In the genomic region with DNA sequence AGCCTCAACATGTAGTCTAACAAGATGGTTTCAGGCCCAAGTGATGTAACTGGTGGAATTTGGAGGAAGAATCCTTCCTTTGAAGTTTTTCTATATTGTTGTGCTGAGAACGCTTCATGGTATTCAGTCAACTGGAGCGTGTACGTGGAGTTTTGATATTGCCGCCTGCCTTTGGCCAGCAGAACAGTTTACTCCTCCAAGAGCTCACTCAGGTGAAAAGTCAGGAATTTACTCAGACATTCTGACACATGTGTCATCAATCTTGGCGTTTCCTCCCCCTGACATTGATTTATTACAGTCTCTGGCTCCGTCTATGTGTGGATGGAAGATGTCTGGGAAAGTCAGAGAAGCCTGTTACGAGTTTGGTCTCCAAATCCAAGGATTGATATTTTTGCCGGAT, we compare ENCODE assay signal across 24 cellular contexts. TPM values are rescaled to one million over a fixed set of nuclear protein-coding genes. Genes with fewer than 3 reads are reported as not detected.
DNase-seq lines count a peak whose midpoint lies in the region; ATAC-seq and TF ChIP-seq lines count a peak whose summit lies in the region.
"Had no signal": no experiment of that assay in that cellular context is flagged by ENCODE, and none has a peak within 500 bp of the region (broad histone marks: within the 10 kb centered on the region; RNA-seq: fewer than 3 reads in every experiment).

No MANE protein-coding gene starts in this region.

- DNase-seq in HT-29 (ENCODE audit: low spot score) (peak; percentile 72), SW480 (ENCODE audit: low spot score) (peak; percentile 92), foreskin keratinocyte (peak; percentile 92 to 97), trophoblast cell (peak; percentile 96 to 99), cortex of kidney (lab: John Stamatoyannopoulos, UW) (no peak), AG08396 (ENCODE audit: low spot score) (no peak)
- no peak for DNase-seq in stimulated activated CD4-positive, alpha-beta T cell treated with anti-CD3 and anti-CD28 coated beads, Interleukin-1b, Interleukin-23, amount 100 ng/mL, for 48 hours
- DNase-seq: activated CD4-positive, alpha-beta T cell treated with anti-CD3 and anti-CD28 coated beads, Interleukin-2, amount 50 U/mL, for 4 hours; activated gamma-delta T cell; AML-193; caudate nucleus; CD8-positive, alpha-beta memory T cell; GOT3; NCI-H1436 treated with DMSO at 0.1 percent for 48 hours; NCI-H2171 treated with DMSO at 0.1 percent for 48 hours; NCI-H69; small intestine; stimulated activated CD4-positive, alpha-beta T cell treated with anti-CD3 and anti-CD28 coated beads, Interleukin-4, amount 100 ng/mL, for 1 hour had no signal

- H3K23ac ChIP-seq in trophoblast cell (ENCODE audit: low read length) = no peak overlapping the region

- peak overlapping the region; percentile 31 for H3K4me2 ChIP-seq in trophoblast cell (ENCODE audit: low read length)

- H2AFZ ChIP-seq in trophoblast cell (ENCODE audit: insufficient read depth, low read length, poor library complexity) = no peak overlapping the region

- no peak overlapping the region for H3K9ac ChIP-seq in trophoblast cell (ENCODE audit: low read length)

- peak overlapping the region; percentile 93 for H4K91ac ChIP-seq in trophoblast cell (ENCODE audit: low read depth, low read length)

- H3K4me1 ChIP-seq in foreskin keratinocyte (peaks cover 17% of the 10 kb centered on the region), trophoblast cell (ENCODE audit: control insufficient read depth in 1 of 2, insufficient read depth in 2 of 2, low read length in 2 of 2) (peaks cover 17 to 33% of the 10 kb centered on the region in 2 experiments)

- TF ChIP-seq CTCF in foreskin keratinocyte (conservative IDR thresholded peaks at IDR 0.05) = peak; percentile 25

- no peaks in the 10 kb centered on the region for H3K36me3 ChIP-seq in trophoblast cell (ENCODE audit: control insufficient read depth in 1 of 2, insufficient read depth in 2 of 2, low read length in 2 of 2)
- H3K36me3 ChIP-seq: SJSA1, tibial nerve had no signal

- H2BK120ac ChIP-seq in trophoblast cell (ENCODE audit: insufficient read depth, low read length, poor library complexity) = peak overlapping the region; percentile 65

- H3K79me1 ChIP-seq in trophoblast cell (ENCODE audit: low read length) = peaks cover 31% of the 10 kb centered on the region

- no peak overlapping the region for H3K18ac ChIP-seq in trophoblast cell (ENCODE audit: low read length)

- H2AK5ac ChIP-seq in trophoblast cell (ENCODE audit: low read length) = no peak overlapping the region

- no peak overlapping the region for H4K12ac ChIP-seq in trophoblast cell (ENCODE audit: low read depth, low read length)

- ATAC-seq in foreskin keratinocyte = peak; percentile 80
- no peak for ATAC-seq in GM21576 (IDR thresholded peaks at IDR 0.05; ENCODE audit: unreplicated experiment)
- ATAC-seq: GM12878; left lobe of liver; natural killer cell treated with Interleukin-12 subunit alpha and Interleukin-12 subunit beta and Interleukin-15 and Interleukin-18, amount 100 ng/mL, for 72 hours had no signal

- H2BK5ac ChIP-seq in trophoblast cell (ENCODE audit: low read depth, low read length, poor library complexity) = peak overlapping the region; percentile 90

- H3K14ac ChIP-seq in trophoblast cell (ENCODE audit: low read length) = no peak overlapping the region

- H3K79me2 ChIP-seq in trophoblast cell (ENCODE audit: control insufficient read depth, insufficient read depth, low read length, poor library complexity) = no peaks in the 10 kb centered on the region

- no peak overlapping the region for H3K4me3 ChIP-seq in trophoblast cell (ENCODE audit: low read depth, low read length)
- H3K4me3 ChIP-seq: GM12878, SJSA1, tibial nerve had no signal

- no peak overlapping the region for H3K4ac ChIP-seq in trophoblast cell (ENCODE audit: low read depth, low read length)

- H3K27ac ChIP-seq in foreskin keratinocyte = no peak overlapping the region
- peak overlapping the region; percentile 96 for H3K27ac ChIP-seq in trophoblast cell (ENCODE audit: low read depth, low read length)
- H3K27ac ChIP-seq: SJSA1, tibial nerve had no signal

- peaks cover 1% of the 10 kb centered on the region for H3K9me3 ChIP-seq in trophoblast cell (ENCODE audit: insufficient read depth, low read depth, low read length)
- H3K9me3 ChIP-seq: SJSA1 had no signal

- H3K27me3 ChIP-seq in foreskin keratinocyte = no peaks in the 10 kb centered on the region
- H3K27me3 ChIP-seq in trophoblast cell (ENCODE audit: insufficient read depth, low read length) = no peaks in the 10 kb centered on the region
- H3K27me3 ChIP-seq: SJSA1, tibial nerve had no signal

- no peak overlapping the region for H4K8ac ChIP-seq in trophoblast cell (ENCODE audit: low read depth, low read length)

- H2BK12ac ChIP-seq in trophoblast cell (ENCODE audit: low read length) = peak overlapping the region; percentile 16

- no CpG with 5 or more reads among the region's 8 CpGs for WGBS in trophoblast cell (ENCODE audit: extremely low coverage, insufficient coverage, insufficient read length)

RNA-seq across cellular contexts. Expression of gene TGM2, which starts 19.0 kb away (rescaled TPM):
- total RNA-seq in HT-29 (2014; rRNA removed; shearing (Covaris generic)) = 253 and 254 TPM in 2 replicates
- 17.4 and 41.2 TPM in 2 replicates for total RNA-seq in foreskin keratinocyte
- polyA plus RNA-seq in foreskin keratinocyte = 13.7 and 29.5 TPM in 2 replicates
- polyA plus RNA-seq in trophoblast cell (2013) = 330 and 332 TPM in 2 replicates
- total RNA-seq: CD8-positive, alpha-beta memory T cell had no signal
- polyA plus RNA-seq: CD8-positive, alpha-beta memory T cell had no signal

Comparison
In these comparisons a context has a peak if more than half of its experiments do, and no peak if none do; other contexts are left out.
1. DNase-seq: peak in HT-29 (single experiment), SW480 (single experiment), foreskin keratinocyte (2 of 2) and trophoblast cell (2 of 2); none in stimulated activated CD4-positive, alpha-beta T cell treated with anti-CD3 and anti-CD28 coated beads, Interleukin-1b, Interleukin-23, amount 100 ng/mL, for 48 hours (single experiment), cortex of kidney (single experiment) and AG08396 (single experiment).